12 cellular contexts compared by ENCODE assay signal in genomic region chr11:86183694-86184093, GRCh38.
DNase-seq lines count a peak whose midpoint lies in the region; ATAC-seq and TF ChIP-seq lines count a peak whose summit lies in the region.
"Had no signal": no experiment of that assay in that cellular context is flagged by ENCODE, and none has a peak within 500 bp of the region (broad histone marks: within the 10 kb centered on the region; RNA-seq: fewer than 3 reads in every experiment).

No MANE protein-coding gene starts in this region.

- TF ChIP-seq EP300 in stomach (IDR thresholded peaks at IDR 0.05): no peak

- H3K36me3 Mint-ChIP-seq in activated T-helper 1 cell treated with anti-CD3 and anti-CD28 coated beads, Interleukin-12 subunit alpha, Interleukin-12 subunit beta, Interleukin-2, Interleukin-4 antibody, amounts not matched to agents 30 ng/mL and 10 ng/mL and 1 ng/mL, durations not matched to agents 14 hours and 24 hours and 36 hours (ENCODE audit: low read depth): peaks cover 5% of the 10 kb centered on the region
- H3K36me3 Mint-ChIP-seq: T-cell had no signal

- peak overlapping the region; percentile 25 for H2AFZ ChIP-seq in parathyroid adenoma

- H3K4me1 ChIP-seq in parathyroid adenoma (peaks cover 21% of the 10 kb centered on the region), stomach (peaks cover 0 to 17% (median 0%) of the 10 kb centered on the region in 4 donors)

- no peaks in the 10 kb centered on the region for H3K27me3 Mint-ChIP-seq in activated T-helper 1 cell treated with anti-CD3 and anti-CD28 coated beads, Interleukin-12 subunit alpha, Interleukin-12 subunit beta, Interleukin-2, Interleukin-4 antibody, amounts not matched to agents 30 ng/mL and 10 ng/mL and 1 ng/mL, durations not matched to agents 14 hours and 24 hours and 36 hours (ENCODE audit: insufficient read depth)
- H3K27me3 Mint-ChIP-seq: T-cell had no signal

- H3K27ac ChIP-seq in parathyroid adenoma: peak overlapping the region; percentile 22
- H3K27ac ChIP-seq in stomach: no peak overlapping the region

- no peaks in the 10 kb centered on the region for H3K27me3 ChIP-seq in parathyroid adenoma (ENCODE audit: control insufficient read depth, insufficient read depth, low read length)
- no peaks in the 10 kb centered on the region for H3K27me3 ChIP-seq in stomach
- H3K27me3 ChIP-seq: transverse colon had no signal

- no peak overlapping the region for H3K4me2 ChIP-seq in parathyroid adenoma (ENCODE audit: low read length)

- intact Hi-C loops in activated T-helper 1 cell treated with anti-CD3 and anti-CD28 coated beads, Interleukin-12 subunit alpha, Interleukin-12 subunit beta, Interleukin-2, Interleukin-4 antibody, amounts not matched to agents 30 ng/mL and 10 ng/mL and 1 ng/mL, durations not matched to agents 14 hours and 24 hours and 36 hours (cut with micrococcal nuclease): loop anchor here (1.0 to 2.0 kb wide), 3 partner anchors 10 to 61 kb away; partner anchors contain the start of gene EED
- intact Hi-C loops in stomach (cut with DNase I; ENCODE audit: low total_unique reads): no loop called here

- peak; percentile 65 for DNase-seq in ELR (ENCODE audit: low read depth)
- no peak for DNase-seq in activated T-helper 1 cell treated with anti-CD3 and anti-CD28 coated beads, Interleukin-12 subunit alpha, Interleukin-12 subunit beta, Interleukin-2, Interleukin-4 antibody, amounts not matched to agents 30 ng/mL and 10 ng/mL and 1 ng/mL, durations not matched to agents 14 hours and 24 hours and 36 hours (ENCODE audit: low spot score)
- DNase-seq in stomach: no peak
- no peak for DNase-seq in omental fat pad (ENCODE audit: low spot score)
- no peak for DNase-seq in NCI-H69 (lab: John Stamatoyannopoulos, UW)
- DNase-seq: NCI-H1105 treated with DMSO at 0.1 percent for 48 hours, right cardiac atrium had no signal

- WGBS in stomach, 5 donors: 46 to 58% (median 56%) methylated on average over 2 of the region's 2 CpGs

- H3K4me3 ChIP-seq in parathyroid adenoma (ENCODE audit: low read depth, low read length): no peak overlapping the region
- no peak overlapping the region for H3K4me3 ChIP-seq in stomach
- H3K4me3 ChIP-seq: transverse colon had no signal

- H3K9me3 Mint-ChIP-seq in activated T-helper 1 cell treated with anti-CD3 and anti-CD28 coated beads, Interleukin-12 subunit alpha, Interleukin-12 subunit beta, Interleukin-2, Interleukin-4 antibody, amounts not matched to agents 30 ng/mL and 10 ng/mL and 1 ng/mL, durations not matched to agents 14 hours and 24 hours and 36 hours: peaks cover 4% of the 10 kb centered on the region
- H3K9me3 Mint-ChIP-seq: T-cell had no signal

- TF ChIP-seq POLR2A in stomach (IDR thresholded peaks at IDR 0.05): no peak

- H3K79me2 ChIP-seq in parathyroid adenoma: no peaks in the 10 kb centered on the region

- H3K27ac Mint-ChIP-seq in activated T-helper 1 cell treated with anti-CD3 and anti-CD28 coated beads, Interleukin-12 subunit alpha, Interleukin-12 subunit beta, Interleukin-2, Interleukin-4 antibody, amounts not matched to agents 30 ng/mL and 10 ng/mL and 1 ng/mL, durations not matched to agents 14 hours and 24 hours and 36 hours: no peak overlapping the region
- H3K27ac Mint-ChIP-seq: T-cell had no signal

- H3K4me1 Mint-ChIP-seq in activated T-helper 1 cell treated with anti-CD3 and anti-CD28 coated beads, Interleukin-12 subunit alpha, Interleukin-12 subunit beta, Interleukin-2, Interleukin-4 antibody, amounts not matched to agents 30 ng/mL and 10 ng/mL and 1 ng/mL, durations not matched to agents 14 hours and 24 hours and 36 hours (ENCODE audit: low read depth): peaks cover 10% of the 10 kb centered on the region

- TF ChIP-seq CTCF in parathyroid adenoma (IDR thresholded peaks at IDR 0.05) (no peak), stomach (IDR thresholded peaks at IDR 0.05) (no peak), omental fat pad (IDR thresholded peaks at IDR 0.05) (no peak)

- H3K4me3 Mint-ChIP-seq in activated T-helper 1 cell treated with anti-CD3 and anti-CD28 coated beads, Interleukin-12 subunit alpha, Interleukin-12 subunit beta, Interleukin-2, Interleukin-4 antibody, amounts not matched to agents 30 ng/mL and 10 ng/mL and 1 ng/mL, durations not matched to agents 14 hours and 24 hours and 36 hours: peak overlapping the region; percentile 23
- H3K4me3 Mint-ChIP-seq: T-cell had no signal

- no peaks in the 10 kb centered on the region for H3K9me3 ChIP-seq in parathyroid adenoma (ENCODE audit: control insufficient read depth, low read length)
- no peaks in the 10 kb centered on the region for H3K9me3 ChIP-seq in stomach
- H3K9me3 ChIP-seq: transverse colon had no signal

- no peaks in the 10 kb centered on the region for H3K36me3 ChIP-seq in parathyroid adenoma (ENCODE audit: control insufficient read depth, insufficient read depth, low read length)
- H3K36me3 ChIP-seq in stomach: no peaks in the 10 kb centered on the region
- H3K36me3 ChIP-seq: transverse colon had no signal

- no peak overlapping the region for H3K9ac ChIP-seq in parathyroid adenoma

- peak; percentile 48 for ATAC-seq in HG03378 (IDR thresholded peaks at IDR 0.05; ENCODE audit: unreplicated experiment)
- no peak for ATAC-seq in GM18867 (IDR thresholded peaks at IDR 0.05; ENCODE audit: unreplicated experiment)
- ATAC-seq in omental fat pad (ENCODE audit: low FRiP score): no peak
